In the genomic region with DNA sequence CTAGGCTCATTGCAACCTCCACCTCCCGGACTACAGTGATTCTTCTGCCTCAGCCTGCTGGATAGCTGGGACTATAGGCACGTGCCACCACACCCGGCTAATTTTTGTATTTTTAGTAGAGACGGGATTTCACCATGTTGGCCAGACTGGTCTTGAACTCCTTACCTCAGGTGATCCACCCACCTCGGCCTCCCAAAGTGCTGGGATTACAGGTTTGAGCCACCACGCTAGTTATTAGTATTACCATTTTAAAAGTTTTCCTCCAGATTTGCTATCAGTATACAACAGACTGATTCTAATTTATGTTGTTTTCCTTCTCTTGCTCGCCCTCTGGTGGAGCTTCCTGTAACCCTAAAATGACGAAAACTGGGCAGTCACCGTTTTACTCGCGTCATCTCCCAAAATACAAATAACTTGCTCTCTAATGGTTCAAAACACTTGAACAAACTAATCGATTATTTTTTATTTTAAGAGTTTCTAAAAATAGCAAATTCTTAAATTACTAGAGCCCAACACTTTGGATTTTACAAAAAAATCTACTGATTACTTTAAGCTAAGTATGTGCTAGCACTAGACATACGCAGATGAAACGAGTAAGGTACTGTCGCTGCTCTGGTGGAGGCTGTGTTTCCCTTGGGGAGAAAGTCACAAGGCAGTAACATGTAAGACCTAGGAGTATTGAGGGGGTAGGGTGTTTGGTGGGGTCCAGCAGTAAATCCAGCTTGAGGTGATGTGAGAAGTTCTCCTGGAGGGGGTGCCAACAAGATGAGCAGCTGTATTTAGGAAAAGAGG, we compare ENCODE assay signal across 8 cellular contexts.
DNase-seq lines count a peak whose midpoint lies in the region; TF ChIP-seq lines count a peak whose summit lies in the region.

No MANE protein-coding gene starts in this region.

- peaks cover 6% of the 10 kb centered on the region; the same call in 1 of the 2 replicates for H3K9me3 Mint-ChIP-seq in HFFc6

- no TSS peak for BruUV-seq in mammary epithelial cell (replicated peaks; lab: Mats Ljungman, UMichigan)

- H3K79me2 ChIP-seq in mammary epithelial cell (ENCODE audit: insufficient read depth, low read length) = no peaks in the 10 kb centered on the region

- H3K9me3 ChIP-seq in mammary epithelial cell (replicated peaks; ENCODE audit: insufficient read depth, low read length) = no peaks in the 10 kb centered on the region

- H3K4me1 ChIP-seq in mammary epithelial cell (ENCODE audit: insufficient read depth, low read length) = no peaks in the 10 kb centered on the region

- H3K4me2 ChIP-seq in mammary epithelial cell (ENCODE audit: insufficient read depth, low read depth, low read length) = peak overlapping the region; percentile 18

- DNase-seq in NCI-H1417 (lab: John Stamatoyannopoulos, UW) (peak; percentile 29 to 81 (median 43)), NCI-H1417 treated with DMSO at 0.1 percent for 48 hours (lab: John Stamatoyannopoulos, UW) (no peak), HFFc6 (peak; percentile 62), NCI-H1105 treated with DMSO at 0.1 percent for 48 hours (lab: John Stamatoyannopoulos, UW) (peak; percentile 72), mammary epithelial cell (no peak), kidney glomerular epithelial cell (lab: John Stamatoyannopoulos, UW) (peak; percentile 41)
- DNase-seq in stimulated activated CD4-positive, alpha-beta T cell treated with anti-CD3 and anti-CD28 coated beads, Interleukin-2, amount 100 ng/mL, for 4 hours (ENCODE audit: low read depth) = peak; percentile 50

- H3K27me3 ChIP-seq in mammary epithelial cell (ENCODE audit: insufficient read depth, low read length) = no peaks in the 10 kb centered on the region

- no peak overlapping the region for H3K27ac ChIP-seq in mammary epithelial cell (ENCODE audit: insufficient read depth, low read depth, low read length)

- dilution Hi-C loops in mammary epithelial cell (cut with HindIII; ENCODE audit: low sequenced_read_pairs) = no loop called here

- H3K9ac ChIP-seq in mammary epithelial cell (ENCODE audit: insufficient read depth, low read length) = peak overlapping the region; percentile 49

- no peaks in the 10 kb centered on the region for H4K20me1 ChIP-seq in mammary epithelial cell (ENCODE audit: insufficient read depth, low read length)

- H3K4me1 Mint-ChIP-seq in HFFc6 (ENCODE audit: low read depth) = peaks cover 32% of the 10 kb centered on the region

- WGBS in mammary epithelial cell (ENCODE audit: low coverage, missing lambda C conversion rate) = 45% methylated on average over 11 of the region's 15 CpGs

- CTCF ChIA-PET in mammary epithelial cell (lab: Charles Lee; ENCODE audit: low non-redundant PET) = interaction anchor here (0.5 to 1.0 kb wide), 7 partner anchors 11 to 1868 kb away, joined by 3 to 9 read pairs (median 3); no protein-coding TSS in a partner anchor

- H3K27me3 Mint-ChIP-seq in HFFc6 (ENCODE audit: insufficient read depth) = peaks cover 10% of the 10 kb centered on the region

- H3K36me3 Mint-ChIP-seq in HFFc6 (ENCODE audit: low read depth) = peaks cover 2% of the 10 kb centered on the region

- in situ Hi-C loops in mammary epithelial cell (cut with MboI; ENCODE audit: low sequenced_read_pairs in 2 of 2) = no loop called here

- H2AFZ ChIP-seq in mammary epithelial cell (ENCODE audit: low read depth, low read length) = peak overlapping the region; percentile 26

- peak overlapping the region; percentile 50 for H3K27ac Mint-ChIP-seq in HFFc6

- TF ChIP-seq CTCF in HFFc6 (IDR thresholded peaks at IDR 0.05) (peak; percentile 86), WI38 (IDR thresholded peaks at IDR 0.05; ENCODE audit: low read depth, low read length) (peak; percentile 46; the same call in 1 of the 2 replicates), mammary epithelial cell (conservative IDR thresholded peaks at IDR 0.05 in 1 of 2, IDR thresholded peaks at IDR 0.05 in 1 of 2; ENCODE audit: extremely low read depth in 1 of 2, insufficient read depth in 1 of 2, low read depth in 1 of 2, low read length in 2 of 2) (peak; percentile 61 to 68)

- intact Hi-C loops in mammary epithelial cell (cut with micrococcal nuclease) = loop anchor here (1.0 to 5.0 kb wide), 4 partner anchors 400 to 1125 kb away; no protein-coding TSS in a partner anchor

- H3K4me3 ChIP-seq in WI38 (ENCODE audit: low read depth, low read length) (no peak overlapping the region), mammary epithelial cell (replicated peaks in 1 of 3; ENCODE audit: insufficient read depth in 1 of 3, low read depth in 2 of 3, low read length in 3 of 3) (peak overlapping the region in 1 of 3 experiments; percentile 22)

- peak overlapping the region; percentile 57 for H3K4me3 Mint-ChIP-seq in HFFc6

- H3K36me3 ChIP-seq in mammary epithelial cell (ENCODE audit: insufficient read depth, low read length) = no peaks in the 10 kb centered on the region

Comparison
In these comparisons a context has a peak if more than half of its experiments do, and no peak if none do; other contexts are left out.
1. DNase-seq: peak in NCI-H1417 (3 of 3), HFFc6 (single experiment), NCI-H1105 treated with DMSO at 0.1 percent for 48 hours (single experiment), kidney glomerular epithelial cell (single experiment) and stimulated activated CD4-positive, alpha-beta T cell treated with anti-CD3 and anti-CD28 coated beads, Interleukin-2, amount 100 ng/mL, for 4 hours (single experiment); none in NCI-H1417 treated with DMSO at 0.1 percent for 48 hours (single experiment) and mammary epithelial cell (single experiment).
2. Peak in every context shown above with its lines, with median percentiles within 50 percentile points of each other: CTCF ChIP-seq.